9 cellular contexts compared by ENCODE assay signal in the genomic region with DNA sequence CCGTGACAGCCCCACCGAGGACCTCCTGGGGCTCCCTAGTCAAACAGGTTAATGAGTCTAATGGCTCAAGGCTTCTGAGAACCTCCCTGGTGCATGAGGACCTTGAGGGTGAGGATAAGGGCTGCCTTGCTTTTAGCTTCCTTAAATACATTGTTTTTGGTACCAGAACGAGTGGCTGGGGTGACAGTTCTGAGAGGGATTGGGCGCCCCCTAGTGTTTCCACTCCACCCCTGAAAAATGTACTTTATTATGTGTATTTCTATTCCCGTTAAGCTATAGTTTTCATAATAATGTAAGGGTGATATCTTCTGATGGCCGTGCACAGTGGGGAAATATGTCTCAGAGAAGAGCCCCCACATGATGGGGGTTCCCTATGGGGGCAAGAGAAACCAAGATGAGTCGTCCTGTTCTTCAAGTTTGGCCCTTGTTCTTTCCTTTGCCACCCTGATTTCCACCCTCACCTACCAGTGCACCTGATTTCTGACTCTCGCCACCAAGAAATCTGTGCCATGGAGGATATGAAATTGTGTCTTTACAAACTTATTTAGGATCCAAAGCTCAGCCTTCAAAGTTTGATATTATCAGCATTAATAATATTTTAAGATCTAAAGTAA. TPM values are rescaled to one million over a fixed set of nuclear protein-coding genes. Genes with fewer than 3 reads are reported as not detected.
DNase-seq lines count a peak whose midpoint lies in the region; ATAC-seq, FAIRE-seq and TF ChIP-seq lines count a peak whose summit lies in the region.
"Had no signal": no experiment of that assay in that cellular context is flagged by ENCODE, and none has a peak within 500 bp of the region (broad histone marks: within the 10 kb centered on the region; RNA-seq: fewer than 3 reads in every experiment).

No MANE protein-coding gene starts in this region.

- H3K4me1 Mint-ChIP-seq in progenitor cell of endocrine pancreas (ENCODE audit: low read depth), result peaks cover 2% of the 10 kb centered on the region

- H3K9me3 Mint-ChIP-seq in progenitor cell of endocrine pancreas (ENCODE audit: low read depth), result no peaks in the 10 kb centered on the region

- no peak overlapping the region for H3K4me3 ChIP-seq in gastroesophageal sphincter

- no peaks in the 10 kb centered on the region for H3K36me3 Mint-ChIP-seq in progenitor cell of endocrine pancreas (ENCODE audit: insufficient read depth)

- H3K27ac ChIP-seq in gastroesophageal sphincter, result no peak overlapping the region

- H3K36me3 ChIP-seq in gastroesophageal sphincter, result peaks cover 0 to 6% of the 10 kb centered on the region in 2 donors

- H3K27me3 Mint-ChIP-seq in progenitor cell of endocrine pancreas, result no peaks in the 10 kb centered on the region

- no peak for TF ChIP-seq EP300 in gastroesophageal sphincter (IDR thresholded peaks at IDR 0.05)

- no peak overlapping the region for H3K27ac Mint-ChIP-seq in progenitor cell of endocrine pancreas

- H3K4me1 ChIP-seq in gastroesophageal sphincter, result peaks cover 0 to 7% (median 0%) of the 10 kb centered on the region in 3 donors

- H3K27me3 ChIP-seq in gastroesophageal sphincter, result no peaks in the 10 kb centered on the region

- no peak for TF ChIP-seq POLR2A in gastroesophageal sphincter (IDR thresholded peaks at IDR 0.05)

- 50 to 62% methylated on average over 5 to 7 of the region's 8 CpGs for WGBS in gastroesophageal sphincter (ENCODE audit: low coverage in 1 of 2), 2 donors

- peak; percentile 82 for TF ChIP-seq CTCF in D721Med (IDR thresholded peaks at IDR 0.05; ENCODE audit: insufficient read depth, missing control alignments)
- TF ChIP-seq CTCF in gastroesophageal sphincter (IDR thresholded peaks at IDR 0.05), result peak; percentile 63 to 78 (median 64)
- peak; percentile 95 for TF ChIP-seq CTCF in progenitor cell of endocrine pancreas (IDR thresholded peaks at IDR 0.05; ENCODE audit: unreplicated experiment)

- no peaks in the 10 kb centered on the region for H3K9me3 ChIP-seq in gastroesophageal sphincter

- DNase-seq in D721Med (ENCODE audit: insufficient read length, low spot score), result peak; percentile 28
- DNase-seq in KG1 (lab: John Stamatoyannopoulos, UW), result peak; percentile 52
- DNase-seq in SIG-M5 treated with dmso at 0.1 percent for 504 hours (lab: John Stamatoyannopoulos, UW; ENCODE audit: unreplicated experiment), result peak; percentile 80
- DNase-seq in activated T-helper 9 cell treated with anti-CD3 and anti-CD28 coated beads, Interleukin-2, amount 50 U/mL, for 16 hours (ENCODE audit: low read depth), result peak; percentile 51
- DNase-seq in progenitor cell of endocrine pancreas (ENCODE audit: low spot score, unreplicated experiment), result peak; percentile 38
- DNase-seq in urothelium cell line (ENCODE audit: low spot score), result peak; percentile 45

- no peak overlapping the region for H3K4me3 Mint-ChIP-seq in progenitor cell of endocrine pancreas (ENCODE audit: low read depth)

- no peak for ATAC-seq in gastroesophageal sphincter
- ATAC-seq in HG02840 (IDR thresholded peaks at IDR 0.05; ENCODE audit: low FRiP score, unreplicated experiment), result no peak

- FAIRE-seq in D721Med (lab: Jason Lieb, UNC) (no peak), urothelium cell line (lab: Jason Lieb, UNC) (no peak)

RNA-seq across cellular contexts. Expression of a gene that starts 14.5 kb away (rescaled TPM):
- total RNA-seq in gastroesophageal sphincter (under 1 TPM in 2 of 4 donors, not detected in 2; 0.35 to 0.40 TPM), progenitor cell of endocrine pancreas (0.98 and 1.5 TPM in 2 replicates)
- total RNA-seq: T-helper 2 cell treated with Interferon-gamma antibody and Interleukin-4, amounts not matched to agents 100 ng/mL and 5 ng/mL, for 36 hours had no signal

Comparison
In these comparisons a context has a peak if more than half of its experiments do, and no peak if none do; other contexts are left out.
1. DNase-seq: peak in every context shown above with its lines; median percentile 80 in SIG-M5 treated with dmso at 0.1 percent for 504 hours; 52 in KG1; 51 in activated T-helper 9 cell treated with anti-CD3 and anti-CD28 coated beads, Interleukin-2, amount 50 U/mL, for 16 hours; 45 in urothelium cell line; 38 in progenitor cell of endocrine pancreas; 28 in D721Med.